Comparison of ENCODE assay signal across 36 cellular contexts in the genomic region with DNA sequence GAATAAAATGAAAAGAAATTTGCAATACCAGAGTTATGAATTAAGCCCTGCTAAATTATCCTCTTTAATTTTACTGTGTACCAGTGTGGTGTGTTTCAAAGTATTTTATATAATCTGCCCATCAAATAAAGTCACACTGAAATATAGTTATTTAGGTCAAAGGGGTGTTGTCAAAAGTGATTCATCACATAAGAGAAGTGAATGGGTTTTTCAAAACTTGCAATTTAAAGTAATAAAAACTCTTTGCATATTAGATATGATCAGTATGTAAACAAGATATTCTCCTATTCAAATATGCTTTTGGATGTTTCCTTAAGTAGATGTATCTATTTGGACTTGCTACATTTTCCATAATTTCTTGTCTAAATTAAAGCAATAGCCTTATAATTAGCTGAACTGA.
"Had no signal": no experiment of that assay in that cellular context is flagged by ENCODE, and none has a peak within 500 bp of the region (broad histone marks: within the 10 kb centered on the region; RNA-seq: fewer than 3 reads in every experiment).

No MANE protein-coding gene starts in this region.

- H3K4me3 ChIP-seq: MG63 had no signal

- DNase-seq: Karpas-422, Kasumi-1, KG1, MG63, MM.1S, MV-4-11, NCI-H1048, NCI-H1092, NCI-H1092 treated with DMSO at 0.1 percent for 48 hours, NCI-H1105, NCI-H1105 treated with DMSO at 0.1 percent for 48 hours, NCI-H1417, NCI-H1417 treated with DMSO at 0.1 percent for 48 hours, NCI-H1436, NCI-H1436 treated with DMSO at 0.1 percent for 48 hours, NCI-H146, NCI-H1694, NCI-H1694 treated with DMSO at 0.1 percent for 48 hours, NCI-H187, NCI-H187 treated with DMSO at 0.1 percent for 48 hours, NCI-H1930, NCI-H2029, NCI-H2029 treated with DMSO at 0.1 percent for 48 hours, NCI-H2081, NCI-H2081 treated with DMSO at 0.1 percent for 48 hours, NCI-H2107, NCI-H2171, NCI-H2171 treated with DMSO at 0.1 percent for 48 hours, NCI-H2227 treated with DMSO at 0.1 percent for 48 hours, NCI-H226, NCI-H345, NCI-H446, NCI-H446 treated with DMSO at 0.1 percent for 48 hours, NCI-H510A, NCI-H510A treated with DMSO at 0.1 percent for 48 hours had no signal

- H3K4me2 ChIP-seq: KMS-11 had no signal

- H3K27me3 ChIP-seq: MG63 had no signal

- H3K27ac ChIP-seq: KMS-11 had no signal

- H3K36me3 ChIP-seq: MG63 had no signal

- H3K9ac ChIP-seq: KMS-11 had no signal

- H3K9me3 ChIP-seq: MG63 had no signal
